8 cellular contexts compared by ENCODE assay signal in the genomic region with DNA sequence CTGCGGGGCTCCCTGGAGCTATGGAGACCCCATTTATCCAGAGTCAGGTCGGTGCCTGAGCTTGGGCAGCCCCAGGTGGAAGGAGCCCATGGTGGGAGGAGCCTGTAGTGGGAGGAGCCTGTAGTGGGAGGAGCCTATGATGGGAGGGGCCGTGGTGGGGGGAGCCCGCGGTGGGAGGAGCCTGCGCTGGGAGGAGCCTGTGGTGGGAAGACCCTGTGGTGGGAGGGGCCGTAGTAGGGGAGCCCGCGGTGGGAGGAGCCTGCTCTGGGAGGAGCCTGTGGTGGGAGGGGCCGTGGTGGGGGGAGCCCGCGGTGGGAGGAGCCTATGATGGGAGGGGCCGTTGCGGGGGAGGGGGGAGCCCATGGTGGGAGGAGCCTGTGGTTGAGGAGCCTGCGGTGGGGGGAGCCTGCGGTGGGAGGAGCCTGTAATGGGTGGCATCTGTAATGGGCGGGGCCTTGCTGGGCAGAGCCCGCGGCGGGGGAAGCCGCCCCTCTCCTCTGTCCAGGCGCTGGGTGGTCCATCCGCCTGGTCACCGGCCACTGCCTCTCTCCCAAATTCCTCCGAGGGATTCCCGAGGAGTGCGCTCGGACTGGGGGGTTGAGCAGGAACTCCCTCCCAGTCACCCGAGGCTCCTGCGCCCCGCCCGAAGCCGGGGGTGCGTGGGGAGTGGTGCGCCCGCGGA. TPM values are rescaled to one million over a fixed set of nuclear protein-coding genes. Genes with fewer than 3 reads are reported as not detected.
DNase-seq lines count a peak whose midpoint lies in the region; ATAC-seq, FAIRE-seq and TF ChIP-seq lines count a peak whose summit lies in the region.

No MANE protein-coding gene starts in this region.

- in situ Hi-C loops in HepG2 (cut with HindIII; ENCODE audit: extremely low pct_ligation_motif_present, low pct_unique_long_range_greater_than_20kb), result no loop called here

- no peak for TF ChIP-seq RAD21 in HepG2 (CRISPR knock-in tag; IDR thresholded peaks at IDR 0.05)

- POLR2A ChIA-PET in HepG2 (lab: Yijun Ruan, JAX), result interaction anchor here (0.8 kb wide), 2 partner anchors 9 to 86 kb away, joined by 3 to 7 read pairs; no protein-coding TSS in a partner anchor

- H2AFZ ChIP-seq in HepG2 (ENCODE audit: low read length), result no peak overlapping the region

- no peak for TF ChIP-seq EP300 in HepG2 (IDR thresholded peaks at IDR 0.05; ENCODE audit: low read depth in 2 of 2, low read length in 2 of 2)
- no peak for TF ChIP-seq EP300 in HepG2 (CRISPR knock-in tag; IDR thresholded peaks at IDR 0.05; ENCODE audit: borderline replicate concordance)

- TF ChIP-seq CTCF in DOHH2 (IDR thresholded peaks at IDR 0.05; ENCODE audit: low read depth, low read length, poor library complexity, severe bottlenecking) (no peak), colonic mucosa (IDR thresholded peaks at IDR 0.05) (no peak), HepG2 (CRISPR knock-in tag; IDR thresholded peaks at IDR 0.05) (no peak)

- H3K79me2 ChIP-seq in DOHH2 (ENCODE audit: control insufficient read depth, low read length) (no peaks in the 10 kb centered on the region), HepG2 (ENCODE audit: insufficient read depth, low read length) (no peaks in the 10 kb centered on the region)

- peak overlapping the region; percentile 53 for H3K27ac ChIP-seq in DOHH2 (ENCODE audit: low read depth, low read length)
- H3K27ac ChIP-seq in colonic mucosa, result no peak overlapping the region
- H3K27ac ChIP-seq in HepG2 (ENCODE audit: extremely low read length, insufficient read depth, low read length), result no peak overlapping the region

- H3K36me3 ChIP-seq in DOHH2 (ENCODE audit: control insufficient read depth, low read length) (no peaks in the 10 kb centered on the region), colonic mucosa (no peaks in the 10 kb centered on the region), HepG2 (replicated peaks in 1 of 2; ENCODE audit: control insufficient read depth in 1 of 2, insufficient read depth in 2 of 2, low read length in 2 of 2) (no peaks in the 10 kb centered on the region)

- BruUV-seq in HepG2 (replicated peaks; lab: Mats Ljungman, UMichigan), result no TSS peak

- H4K20me1 ChIP-seq in DOHH2 (ENCODE audit: control insufficient read depth, insufficient read depth, low read depth, low read length), result no peaks in the 10 kb centered on the region
- no peaks in the 10 kb centered on the region for H4K20me1 ChIP-seq in HepG2 (ENCODE audit: insufficient read depth, low read length)

- H3K9me2 ChIP-seq in DOHH2 (replicated peaks; ENCODE audit: control insufficient read depth, low read length), result no peaks in the 10 kb centered on the region

- peaks cover 7% of the 10 kb centered on the region for H3F3A ChIP-seq in DOHH2 (ENCODE audit: control insufficient read depth, insufficient read depth)

- peak; percentile 74 for DNase-seq in HCEC 1CT
- DNase-seq in NCI-H2171 (lab: John Stamatoyannopoulos, UW), result peak; percentile 83
- DNase-seq in activated CD4-positive, alpha-beta T cell treated with anti-CD3 and anti-CD28 coated beads for 24 hours (ENCODE audit: low read depth in 2 of 2), result peak; percentile 74 to 85
- DNase-seq in colonic mucosa, result peak; percentile 85
- DNase-seq in HepG2 (ENCODE audit: low spot score), result peak; percentile 40
- peak; percentile 72 to 82 (median 81) for DNase-seq in stimulated activated CD4-positive, alpha-beta T cell treated with anti-CD3 and anti-CD28 coated beads, TNF-alpha, amount 100 ng/mL, for 24 hours (ENCODE audit: low read depth in 3 of 3)
- DNase-seq in mesenteric fat pad (ENCODE audit: low spot score), result no peak

- peak; percentile 9 for ATAC-seq in HepG2

- CTCF ChIA-PET in HepG2 (lab: Yijun Ruan, JAX; ENCODE audit: low intra/inter-chr PET ratio, low total read pairs), result no interaction called here

- WGBS in HepG2 (ENCODE audit: low lambda C conversion rate), result 12% methylated on average over 16 of the region's 37 CpGs

- peak overlapping the region; percentile 69 for H3K4me3 ChIP-seq in DOHH2 (ENCODE audit: low read length)
- H3K4me3 ChIP-seq in colonic mucosa, result peak overlapping the region; percentile 54
- H3K4me3 ChIP-seq in HepG2 (replicated peaks in 1 of 3; ENCODE audit: insufficient read depth in 1 of 3, low read depth in 2 of 3, low read length in 3 of 3), result peak overlapping the region in 2 of 3 experiments; percentile 32 to 65; a peak in 3 of 6 replicates

- H3K4me1 ChIP-seq in DOHH2 (ENCODE audit: control insufficient read depth, low read length), result peaks cover 36% of the 10 kb centered on the region
- H3K4me1 ChIP-seq in colonic mucosa, result no peaks in the 10 kb centered on the region
- peaks cover 28% of the 10 kb centered on the region for H3K4me1 ChIP-seq in HepG2 (ENCODE audit: insufficient read depth, low read length)

- intact Hi-C loops in colonic mucosa (cut with DNase I), result no loop called here
- intact Hi-C loops in HepG2 (cut with micrococcal nuclease; ENCODE audit: unreplicated experiment), result no loop called here

- H3K9me3 ChIP-seq in DOHH2 (ENCODE audit: control insufficient read depth, insufficient read depth, low read length) (no peaks in the 10 kb centered on the region), colonic mucosa (no peaks in the 10 kb centered on the region), HepG2 (ENCODE audit: low read length) (no peaks in the 10 kb centered on the region)

- H3K9ac ChIP-seq in colonic mucosa (ENCODE audit: low read depth in 2 of 2, low read length in 2 of 2) (peak overlapping the region; percentile 12 to 16), HepG2 (ENCODE audit: insufficient read depth, low read depth, low read length) (no peak overlapping the region)

- TF ChIP-seq POLR2A in HepG2 (IDR thresholded peaks at IDR 0.05; ENCODE audit: insufficient read depth in 1 of 2, low read depth in 2 of 2, low read length in 2 of 2), result no peak

- H3K27me3 ChIP-seq in DOHH2 (ENCODE audit: control insufficient read depth, low read length) (peaks cover 40% of the 10 kb centered on the region), colonic mucosa (peaks cover 4% of the 10 kb centered on the region), HepG2 (ENCODE audit: control insufficient read depth in 1 of 2, insufficient read depth in 2 of 2, low read length in 2 of 2) (peaks cover 16 to 37% of the 10 kb centered on the region in 2 experiments; a peak in 4 of 5 replicates)

- H3K4me2 ChIP-seq in DOHH2 (ENCODE audit: low read length) (peak overlapping the region; percentile 81), HepG2 (ENCODE audit: low read depth, low read length) (peak overlapping the region; percentile 38)

- no peak for FAIRE-seq in HepG2 (lab: Jason Lieb, UNC)

RNA-seq across cellular contexts. Expression of a gene that starts 0.6 kb away (rescaled TPM):
- total RNA-seq in colonic mucosa (under 1 TPM; 0.35 to 0.69 TPM), HepG2 (2016; rRNA removed; fragmentation: Illumina TruSeq; extraction: Trizol) (not detected in 2 replicates), mesenteric fat pad (0.13 TPM)
- total RNA-seq in HepG2 (2016; cell fraction: cytosol; rRNA removed; fragmentation: Illumina TruSeq; extraction: Trizol; ENCODE audit: low read depth), result not detected in 2 replicates
- total RNA-seq in HepG2 (2016; cell fraction: insoluble cytoplasmic fraction; rRNA removed; fragmentation: Illumina TruSeq; extraction: Trizol), result not detected in 2 replicates
- not detected in 2 replicates for total RNA-seq in HepG2 (2016; cell fraction: membrane; rRNA removed; fragmentation: Illumina TruSeq; extraction: Trizol)
- not detected in 2 replicates for total RNA-seq in HepG2 (2016; cell fraction: nucleus; rRNA removed; fragmentation: Illumina TruSeq; extraction: Trizol)
- polyA plus RNA-seq in HepG2 (2011; rRNA removed), result 0.07 and 0.13 TPM in 2 replicates
- polyA plus RNA-seq in HepG2 (2011; cell fraction: cytosol; rRNA removed), result 0.19 and 0.23 TPM in 2 replicates
- 0.45 and 0.48 TPM in 2 replicates for polyA plus RNA-seq in HepG2 (2011; cell fraction: nucleus; rRNA removed)
- 0.05 TPM in 1 of 2 replicates, not detected in the other for polyA plus RNA-seq in HepG2 (2012)
- polyA plus RNA-seq in HepG2 (2016; cell fraction: cytosol; fragmentation: Illumina TruSeq; extraction: Trizol; ENCODE audit: low read depth), result not detected in 2 replicates
- polyA plus RNA-seq in HepG2 (2016; cell fraction: insoluble cytoplasmic fraction; fragmentation: Illumina TruSeq; extraction: Trizol; ENCODE audit: low read depth), result not detected in 2 replicates
- not detected in 2 replicates for polyA plus RNA-seq in HepG2 (2016; cell fraction: membrane; fragmentation: Illumina TruSeq; extraction: Trizol; ENCODE audit: low read depth)
- polyA plus RNA-seq in HepG2 (2016; cell fraction: nucleus; fragmentation: Illumina TruSeq; extraction: Trizol; ENCODE audit: insufficient read depth, low read depth), result not detected in 2 replicates
- polyA minus RNA-seq in HepG2 (2011; rRNA and poly(A)+ RNA removed; ENCODE audit: low replicate concordance), result 0.10 and 0.84 TPM in 2 replicates
- not detected in 2 replicates for polyA minus RNA-seq in HepG2 (2011; cell fraction: cytosol; rRNA and poly(A)+ RNA removed)
- polyA minus RNA-seq in HepG2 (2011; cell fraction: nucleus; rRNA and poly(A)+ RNA removed), result not detected in 2 replicates

RNA-seq across cellular contexts. Expression of a gene that starts 5.8 kb away (rescaled TPM):
- total RNA-seq in colonic mucosa (under 1 TPM; 0.32 to 0.49 TPM), HepG2 (2016; rRNA removed; fragmentation: Illumina TruSeq; extraction: Trizol) (not detected in 2 replicates), mesenteric fat pad (not detected)
- not detected in 2 replicates for total RNA-seq in HepG2 (2016; cell fraction: cytosol; rRNA removed; fragmentation: Illumina TruSeq; extraction: Trizol; ENCODE audit: low read depth)
- not detected in 2 replicates for total RNA-seq in HepG2 (2016; cell fraction: insoluble cytoplasmic fraction; rRNA removed; fragmentation: Illumina TruSeq; extraction: Trizol)
- not detected in 2 replicates for total RNA-seq in HepG2 (2016; cell fraction: membrane; rRNA removed; fragmentation: Illumina TruSeq; extraction: Trizol)
- total RNA-seq in HepG2 (2016; cell fraction: nucleus; rRNA removed; fragmentation: Illumina TruSeq; extraction: Trizol), result not detected in 2 replicates
- polyA plus RNA-seq in HepG2 (2011; rRNA removed), result 0.09 TPM in 1 of 2 replicates, not detected in the other
- polyA plus RNA-seq in HepG2 (2011; cell fraction: cytosol; rRNA removed), result not detected in 2 replicates
- 0.10 and 0.37 TPM in 2 replicates for polyA plus RNA-seq in HepG2 (2011; cell fraction: nucleus; rRNA removed)
- polyA plus RNA-seq in HepG2 (2012), result 0.17 TPM in 1 of 2 replicates, not detected in the other
- polyA plus RNA-seq in HepG2 (2016; cell fraction: cytosol; fragmentation: Illumina TruSeq; extraction: Trizol; ENCODE audit: low read depth), result not detected in 2 replicates
- polyA plus RNA-seq in HepG2 (2016; cell fraction: insoluble cytoplasmic fraction; fragmentation: Illumina TruSeq; extraction: Trizol; ENCODE audit: low read depth), result not detected in 2 replicates
- not detected in 2 replicates for polyA plus RNA-seq in HepG2 (2016; cell fraction: membrane; fragmentation: Illumina TruSeq; extraction: Trizol; ENCODE audit: low read depth)
- polyA plus RNA-seq in HepG2 (2016; cell fraction: nucleus; fragmentation: Illumina TruSeq; extraction: Trizol; ENCODE audit: insufficient read depth, low read depth), result not detected in 2 replicates
- polyA minus RNA-seq in HepG2 (2011; rRNA and poly(A)+ RNA removed; ENCODE audit: low replicate concordance), result 0.28 TPM in 1 of 2 replicates, not detected in the other
- not detected in 2 replicates for polyA minus RNA-seq in HepG2 (2011; cell fraction: cytosol; rRNA and poly(A)+ RNA removed)
- not detected in 2 replicates for polyA minus RNA-seq in HepG2 (2011; cell fraction: nucleus; rRNA and poly(A)+ RNA removed)

RNA-seq across cellular contexts. Expression of a gene that starts 16.2 kb away (rescaled TPM):
- total RNA-seq in colonic mucosa, result 10 to 100 TPM; 69.0 to 91.1 TPM
- total RNA-seq in HepG2 (2016; rRNA removed; fragmentation: Illumina TruSeq; extraction: Trizol), result not detected in 2 replicates
- total RNA-seq in HepG2 (2016; cell fraction: cytosol; rRNA removed; fragmentation: Illumina TruSeq; extraction: Trizol; ENCODE audit: low read depth), result not detected in 2 replicates
- total RNA-seq in HepG2 (2016; cell fraction: insoluble cytoplasmic fraction; rRNA removed; fragmentation: Illumina TruSeq; extraction: Trizol), result not detected in 2 replicates
- not detected in 2 replicates for total RNA-seq in HepG2 (2016; cell fraction: membrane; rRNA removed; fragmentation: Illumina TruSeq; extraction: Trizol)
- total RNA-seq in HepG2 (2016; cell fraction: nucleus; rRNA removed; fragmentation: Illumina TruSeq; extraction: Trizol), result not detected in 2 replicates
- 0.07 and 0.08 TPM in 2 replicates for polyA plus RNA-seq in HepG2 (2011; rRNA removed)
- polyA plus RNA-seq in HepG2 (2011; cell fraction: cytosol; rRNA removed), result 0.05 and 0.08 TPM in 2 replicates
- 0.27 and 0.42 TPM in 2 replicates for polyA plus RNA-seq in HepG2 (2011; cell fraction: nucleus; rRNA removed)
- polyA plus RNA-seq in HepG2 (2012), result 0.09 and 0.11 TPM in 2 replicates
- not detected in 2 replicates for polyA plus RNA-seq in HepG2 (2016; cell fraction: cytosol; fragmentation: Illumina TruSeq; extraction: Trizol; ENCODE audit: low read depth)
- not detected in 2 replicates for polyA plus RNA-seq in HepG2 (2016; cell fraction: insoluble cytoplasmic fraction; fragmentation: Illumina TruSeq; extraction: Trizol; ENCODE audit: low read depth)
- not detected in 2 replicates for polyA plus RNA-seq in HepG2 (2016; cell fraction: membrane; fragmentation: Illumina TruSeq; extraction: Trizol; ENCODE audit: low read depth)
- not detected in 2 replicates for polyA plus RNA-seq in HepG2 (2016; cell fraction: nucleus; fragmentation: Illumina TruSeq; extraction: Trizol; ENCODE audit: insufficient read depth, low read depth)
- 0.18 and 9.4 TPM in 2 replicates for polyA minus RNA-seq in HepG2 (2011; rRNA and poly(A)+ RNA removed; ENCODE audit: low replicate concordance)
- not detected in 2 replicates for polyA minus RNA-seq in HepG2 (2011; cell fraction: cytosol; rRNA and poly(A)+ RNA removed)
- 0.12 and 0.13 TPM in 2 replicates for polyA minus RNA-seq in HepG2 (2011; cell fraction: nucleus; rRNA and poly(A)+ RNA removed)
- total RNA-seq in mesenteric fat pad, result 0.10 TPM

RNA-seq across cellular contexts. Expression of a gene that starts 20.6 kb away (rescaled TPM):
- 10 to 100 TPM; 36.3 to 38.0 TPM for total RNA-seq in colonic mucosa
- 8.4 and 10.1 TPM in 2 replicates for total RNA-seq in HepG2 (2016; rRNA removed; fragmentation: Illumina TruSeq; extraction: Trizol)
- 1.7 and 2.1 TPM in 2 replicates for total RNA-seq in HepG2 (2016; cell fraction: cytosol; rRNA removed; fragmentation: Illumina TruSeq; extraction: Trizol; ENCODE audit: low read depth)
- total RNA-seq in HepG2 (2016; cell fraction: insoluble cytoplasmic fraction; rRNA removed; fragmentation: Illumina TruSeq; extraction: Trizol), result 6.8 and 10.0 TPM in 2 replicates
- 2.8 and 4.3 TPM in 2 replicates for total RNA-seq in HepG2 (2016; cell fraction: membrane; rRNA removed; fragmentation: Illumina TruSeq; extraction: Trizol)
- 12.8 and 18.4 TPM in 2 replicates for total RNA-seq in HepG2 (2016; cell fraction: nucleus; rRNA removed; fragmentation: Illumina TruSeq; extraction: Trizol)
- 9.6 and 16.1 TPM in 2 replicates for polyA plus RNA-seq in HepG2 (2011; rRNA removed)
- polyA plus RNA-seq in HepG2 (2011; cell fraction: cytosol; rRNA removed), result 4.5 and 6.0 TPM in 2 replicates
- polyA plus RNA-seq in HepG2 (2011; cell fraction: nucleus; rRNA removed), result 39.6 and 48.2 TPM in 2 replicates
- polyA plus RNA-seq in HepG2 (2012), result 12.3 and 14.4 TPM in 2 replicates
- 0.26 and 0.46 TPM in 2 replicates for polyA plus RNA-seq in HepG2 (2016; cell fraction: cytosol; fragmentation: Illumina TruSeq; extraction: Trizol; ENCODE audit: low read depth)
- polyA plus RNA-seq in HepG2 (2016; cell fraction: insoluble cytoplasmic fraction; fragmentation: Illumina TruSeq; extraction: Trizol; ENCODE audit: low read depth), result 5.2 and 6.9 TPM in 2 replicates
- polyA plus RNA-seq in HepG2 (2016; cell fraction: membrane; fragmentation: Illumina TruSeq; extraction: Trizol; ENCODE audit: low read depth), result 0.43 and 0.84 TPM in 2 replicates
- polyA plus RNA-seq in HepG2 (2016; cell fraction: nucleus; fragmentation: Illumina TruSeq; extraction: Trizol; ENCODE audit: insufficient read depth, low read depth), result 17.4 and 18.8 TPM in 2 replicates
- polyA minus RNA-seq in HepG2 (2011; rRNA and poly(A)+ RNA removed; ENCODE audit: low replicate concordance), result 33.2 and 74.9 TPM in 2 replicates
- 41.7 and 42.0 TPM in 2 replicates for polyA minus RNA-seq in HepG2 (2011; cell fraction: cytosol; rRNA and poly(A)+ RNA removed)
- polyA minus RNA-seq in HepG2 (2011; cell fraction: nucleus; rRNA and poly(A)+ RNA removed), result 35.3 and 47.0 TPM in 2 replicates
- 50.8 TPM for total RNA-seq in mesenteric fat pad

RNA-seq across cellular contexts. Expression of a gene that starts 32.8 kb away (rescaled TPM):
- total RNA-seq in colonic mucosa (100 to 1,000 TPM; 561 to 634 TPM), HepG2 (2016; rRNA removed; fragmentation: Illumina TruSeq; extraction: Trizol) (6.0 and 7.0 TPM in 2 replicates), mesenteric fat pad (173 TPM)
- 21.9 and 23.8 TPM in 2 replicates for total RNA-seq in HepG2 (2016; cell fraction: cytosol; rRNA removed; fragmentation: Illumina TruSeq; extraction: Trizol; ENCODE audit: low read depth)
- 4.3 and 5.4 TPM in 2 replicates for total RNA-seq in HepG2 (2016; cell fraction: insoluble cytoplasmic fraction; rRNA removed; fragmentation: Illumina TruSeq; extraction: Trizol)
- 16.4 and 22.5 TPM in 2 replicates for total RNA-seq in HepG2 (2016; cell fraction: membrane; rRNA removed; fragmentation: Illumina TruSeq; extraction: Trizol)
- total RNA-seq in HepG2 (2016; cell fraction: nucleus; rRNA removed; fragmentation: Illumina TruSeq; extraction: Trizol), result 5.4 and 6.2 TPM in 2 replicates
- 1.8 and 2.2 TPM in 2 replicates for polyA plus RNA-seq in HepG2 (2011; rRNA removed)
- 2.4 and 6.2 TPM in 2 replicates for polyA plus RNA-seq in HepG2 (2011; cell fraction: cytosol; rRNA removed)
- 6.3 and 9.5 TPM in 2 replicates for polyA plus RNA-seq in HepG2 (2011; cell fraction: nucleus; rRNA removed)
- 12.0 and 18.6 TPM in 2 replicates for polyA plus RNA-seq in HepG2 (2012)
- 606 and 718 TPM in 2 replicates for polyA plus RNA-seq in HepG2 (2016; cell fraction: cytosol; fragmentation: Illumina TruSeq; extraction: Trizol; ENCODE audit: low read depth)
- 42.4 and 57.7 TPM in 2 replicates for polyA plus RNA-seq in HepG2 (2016; cell fraction: insoluble cytoplasmic fraction; fragmentation: Illumina TruSeq; extraction: Trizol; ENCODE audit: low read depth)
- polyA plus RNA-seq in HepG2 (2016; cell fraction: membrane; fragmentation: Illumina TruSeq; extraction: Trizol; ENCODE audit: low read depth), result 288 and 295 TPM in 2 replicates
- polyA plus RNA-seq in HepG2 (2016; cell fraction: nucleus; fragmentation: Illumina TruSeq; extraction: Trizol; ENCODE audit: insufficient read depth, low read depth), result 40.1 and 40.2 TPM in 2 replicates
- 8.4 and 13.9 TPM in 2 replicates for polyA minus RNA-seq in HepG2 (2011; rRNA and poly(A)+ RNA removed; ENCODE audit: low replicate concordance)
- polyA minus RNA-seq in HepG2 (2011; cell fraction: cytosol; rRNA and poly(A)+ RNA removed), result 15.8 and 39.4 TPM in 2 replicates
- 4.5 and 4.8 TPM in 2 replicates for polyA minus RNA-seq in HepG2 (2011; cell fraction: nucleus; rRNA and poly(A)+ RNA removed)

Comparison
In these comparisons a context has a peak if more than half of its experiments do, and no peak if none do; other contexts are left out.
1. RNA of a gene that starts 16.2 kb away (total RNA-seq): 69.0 to 91.1 TPM in colonic mucosa; 0.10 TPM in mesenteric fat pad (single experiment) and not detected in HepG2; every median in the first group is over 10 times any median in the second.
2. Peak in every context shown above with its lines, with median percentiles within 50 percentile points of each other: H3K4me3 ChIP-seq.